9 cellular contexts compared by ENCODE assay signal in genomic region chr1:160993544-160993943, GRCh38. TPM values are rescaled to one million over a fixed set of nuclear protein-coding genes. Genes with fewer than 3 reads are reported as not detected.
DNase-seq lines count a peak whose midpoint lies in the region; ATAC-seq and TF ChIP-seq lines count a peak whose summit lies in the region.
"Had no signal": no experiment of that assay in that cellular context is flagged by ENCODE, and none has a peak within 500 bp of the region (broad histone marks: within the 10 kb centered on the region; RNA-seq: fewer than 3 reads in every experiment).

No MANE protein-coding gene starts in this region.

- peak; percentile 38 for TF ChIP-seq CTCF in retinal pigment epithelial cell (conservative IDR thresholded peaks at IDR 0.05; ENCODE audit: low read depth, low read length)

- H3K4me3 ChIP-seq in retinal pigment epithelial cell (ENCODE audit: low read length) = no peak overlapping the region

- no peak for ATAC-seq in GM21529 (IDR thresholded peaks at IDR 0.05; ENCODE audit: unreplicated experiment)
- ATAC-seq in HG03520 (IDR thresholded peaks at IDR 0.05; ENCODE audit: unreplicated experiment) = no peak

- peak; percentile 6 to 39 for DNase-seq in NCI-H2081 (lab: John Stamatoyannopoulos, UW)
- no peak for DNase-seq in NCI-H2081 treated with DMSO at 0.1 percent for 48 hours (lab: John Stamatoyannopoulos, UW)
- peak; percentile 50 for DNase-seq in NCI-H226
- DNase-seq in dermis blood vessel endothelial cell = peak; percentile 64
- no peak for DNase-seq in retinal pigment epithelial cell (ENCODE audit: low read depth)
- DNase-seq in activated CD8-positive, alpha-beta memory T cell treated with anti-CD3 and anti-CD28 coated beads, Interleukin-2, amount 50 U/mL, for 48 hours = no peak
- DNase-seq: naive B cell had no signal

RNA-seq across cellular contexts. Expression of gene F11R, which starts 27.4 kb away (rescaled TPM):
- total RNA-seq in dermis blood vessel endothelial cell = 304 and 318 TPM in 2 replicates

RNA-seq across cellular contexts. Expression of gene ITLN2, which starts 38.9 kb away (rescaled TPM):
- not detected in 2 replicates for total RNA-seq in dermis blood vessel endothelial cell

RNA-seq across cellular contexts. Expression of gene TSTD1, which starts 45.2 kb away (rescaled TPM):
- total RNA-seq in dermis blood vessel endothelial cell = 1.4 and 6.8 TPM in 2 replicates

RNA-seq across cellular contexts. Expression of gene USF1, which starts 52.2 kb away (rescaled TPM):
- total RNA-seq in dermis blood vessel endothelial cell = 94.3 and 125 TPM in 2 replicates

Comparison
In these comparisons a context has a peak if more than half of its experiments do, and no peak if none do; other contexts are left out.
1. DNase-seq: peak in NCI-H2081 (2 of 2), NCI-H226 (single experiment) and dermis blood vessel endothelial cell (single experiment); none in NCI-H2081 treated with DMSO at 0.1 percent for 48 hours (single experiment), retinal pigment epithelial cell (single experiment) and activated CD8-positive, alpha-beta memory T cell treated with anti-CD3 and anti-CD28 coated beads, Interleukin-2, amount 50 U/mL, for 48 hours (single experiment).